1 cellular context compared by ENCODE assay signal in genomic region chr5:149887622-149888183, GRCh38.
TF ChIP-seq lines count a peak whose summit lies in the region.

No MANE protein-coding gene starts in this region.

TF ChIP-seq in K562, 482 proteins besides CTCF, POLR2A, EP300 and RAD21 (continued from another document and continues in another):
- TF ChIP-seq ZNF407 (IDR thresholded peaks at IDR 0.05; ENCODE audit: low read depth) (no peak), SMARCB1 (IDR thresholded peaks at IDR 0.05; ENCODE audit: insufficient read length, low read depth) (no peak), NFYB (IDR thresholded peaks at IDR 0.05; ENCODE audit: extremely low read depth, insufficient read length) (no peak), ZFP1 (CRISPR knock-in tag; IDR thresholded peaks at IDR 0.05) (no peak), MLLT1 (IDR thresholded peaks at IDR 0.05) (peak; percentile 44 to 73; a peak in 2 of 4 replicates), MLX (CRISPR knock-in tag; conservative IDR thresholded peaks at IDR 0.05) (no peak), POLR2H (tag; IDR thresholded peaks at IDR 0.05; ENCODE audit: low read depth) (no peak), DEAF1 (CRISPR knock-in tag; IDR thresholded peaks at IDR 0.05) (no peak), ELF2 (CRISPR knock-in tag; IDR thresholded peaks at IDR 0.05) (no peak), GABPB2 (CRISPR knock-in tag; conservative IDR thresholded peaks at IDR 0.05) (no peak), GATAD2A (IDR thresholded peaks at IDR 0.05) (peak; percentile 90), SPI1 (IDR thresholded peaks at IDR 0.05; ENCODE audit: borderline replicate concordance, low read depth, low read length) (no peak), ZNF174 (CRISPR knock-in tag; IDR thresholded peaks at IDR 0.05) (no peak), MCM7 (IDR thresholded peaks at IDR 0.05) (no peak), RBBP5 (IDR thresholded peaks at IDR 0.05; ENCODE audit: borderline replicate concordance, insufficient read depth, low read length, poor library complexity, severe bottlenecking) (peak; percentile 35), CREM (IDR thresholded peaks at IDR 0.05; ENCODE audit: low read depth) (peak; percentile 47; the same call in 1 of the 2 replicates), HOXB6 (CRISPR knock-in tag; IDR thresholded peaks at IDR 0.05; ENCODE audit: borderline replicate concordance) (no peak), CBX5 (IDR thresholded peaks at IDR 0.05; ENCODE audit: borderline replicate concordance, low read depth) (no peak), AFF1 (IDR thresholded peaks at IDR 0.05; ENCODE audit: low read depth in 1 of 2, partially characterized antibody in 2 of 2) (peak in 1 of 2 experiments; percentile 32), ZBTB7A (IDR thresholded peaks at IDR 0.05; ENCODE audit: borderline replicate concordance, control insufficient read depth, low read depth, low read length) (no peak), HNRNPL (IDR thresholded peaks at IDR 0.05; ENCODE audit: low read depth, low read length) (no peak), CHD1 (IDR thresholded peaks at IDR 0.05; ENCODE audit: low read length) (no peak), HCFC1 (IDR thresholded peaks at IDR 0.05; ENCODE audit: low read depth, low read length) (no peak), DNMT1 (IDR thresholded peaks at IDR 0.05) (no peak), ELK3 (CRISPR knock-in tag; IDR thresholded peaks at IDR 0.05) (no peak), SRSF3 (IDR thresholded peaks at IDR 0.05; ENCODE audit: insufficient read depth, low read length) (no peak), ATF4 (CRISPR knock-in tag; IDR thresholded peaks at IDR 0.05) (no peak), BMI1 (IDR thresholded peaks at IDR 0.05; ENCODE audit: low read length) (no peak), ZNF639 (CRISPR knock-in tag; conservative IDR thresholded peaks at IDR 0.05 in 1 of 2, IDR thresholded peaks at IDR 0.05 in 1 of 2) (no peak; a peak in 1 of 4 replicates), TEAD2 (tag; IDR thresholded peaks at IDR 0.05) (no peak), ZNF512 (tag; IDR thresholded peaks at IDR 0.05) (no peak), POLR2G (IDR thresholded peaks at IDR 0.05; ENCODE audit: low read depth, low read length) (no peak), MYC (IDR thresholded peaks at IDR 0.05; ENCODE audit: low read depth, low read length) (peak; percentile 55; the same call in 1 of the 2 replicates), MYC (CRISPR knock-in tag; IDR thresholded peaks at IDR 0.05; ENCODE audit: borderline replicate concordance, low read depth) (no peak)
